In the genomic region with DNA sequence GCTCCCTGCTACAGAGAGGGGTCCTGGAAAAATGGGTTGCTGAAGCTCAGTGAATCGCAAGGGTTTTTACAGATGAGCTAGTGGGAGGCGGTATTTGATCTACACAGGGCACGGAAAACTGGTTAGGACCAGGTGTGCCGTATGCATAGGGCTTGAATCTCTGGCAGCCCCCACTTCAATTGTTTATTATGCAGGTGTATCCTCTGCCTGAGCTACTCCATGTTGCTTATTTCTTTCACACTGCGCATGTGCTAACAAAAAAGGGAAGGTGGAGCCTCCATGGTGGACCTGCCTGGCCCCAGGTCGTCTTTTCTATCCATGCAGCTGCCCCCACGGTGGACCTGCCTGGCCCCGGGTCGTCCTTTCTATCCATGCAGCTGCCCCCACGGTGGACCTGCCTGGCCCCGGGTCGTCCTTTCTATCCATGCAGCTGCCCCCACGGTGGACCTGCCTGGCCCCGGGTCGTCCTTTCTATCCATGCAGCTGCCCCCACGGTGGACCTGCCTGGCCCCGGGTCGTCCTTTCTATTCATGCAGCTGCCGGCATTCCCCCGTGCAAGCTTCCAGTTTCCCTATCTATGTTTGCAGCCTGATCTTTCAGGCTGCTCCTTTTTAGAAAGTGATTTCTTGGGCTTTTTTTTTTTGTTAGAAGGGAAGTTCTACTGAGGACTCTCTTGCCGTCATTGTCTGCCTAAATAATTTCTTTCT, we compare ENCODE assay signal across 8 cellular contexts. TPM values are rescaled to one million over a fixed set of nuclear protein-coding genes. Genes with fewer than 3 reads are reported as not detected.
DNase-seq lines count a peak whose midpoint lies in the region; ATAC-seq and TF ChIP-seq lines count a peak whose summit lies in the region.
"Not testable (repeated sequence)": the region's sequence is repeated elsewhere in the genome, so short reads cannot be mapped to it uniquely, and the experiment has no call there.

No MANE protein-coding gene starts in this region.

- CTCF ChIA-PET in CD8-positive, alpha-beta T cell (lab: Charles Lee), result interaction anchor here (0.7 to 4.1 kb wide), 3 partner anchors 9 to 16 kb away, joined by 3 to 21 read pairs (median 6); no protein-coding TSS in a partner anchor

- not testable (repeated sequence) for H3K4me1 Mint-ChIP-seq in CD8-positive, alpha-beta T cell (ENCODE audit: low read depth); IgD-negative memory B cell; dendritic cell treated with granulocyte-macrophage colony-stimulating factor and Interleukin-4, amounts not matched to agents 40 ng/mL and 50 ng/mL, for 4 days (ENCODE audit: low read depth); stimulated activated memory B cell treated with anti-CD40 and anti-IgM and Interleukin-4, amounts not matched to agents 10 μg/mL and 1 μg/mL and 100 μg/mL, for 72 hours
- peaks cover 11% of the 10 kb centered on the region for H3K4me1 Mint-ChIP-seq in T-helper 2 cell treated with Interferon-gamma antibody and Interleukin-4, amounts not matched to agents 5 μg/mL and 100 μg/mL, for 36 hours (ENCODE audit: low read depth)

- intact Hi-C loops in CD8-positive, alpha-beta T cell (cut with DNase I, micrococcal nuclease), result loop anchor here in 1 of 2 experiments (1.0 kb wide), 1 partner anchor 29 kb away; no protein-coding TSS in a partner anchor
- intact Hi-C loops in dendritic cell treated with granulocyte-macrophage colony-stimulating factor and Interleukin-4, amounts not matched to agents 40 ng/mL and 50 ng/mL, for 4 days (cut with micrococcal nuclease), result not testable (repeated sequence)

- H3K9me3 ChIP-seq in CD8-positive, alpha-beta T cell (ENCODE audit: low read length); mononuclear cell (ENCODE audit: low read depth, low read length): not testable (repeated sequence)

- not testable (repeated sequence) for H3K9me3 Mint-ChIP-seq in CD8-positive, alpha-beta T cell; IgD-negative memory B cell; T-helper 2 cell treated with Interferon-gamma antibody and Interleukin-4, amounts not matched to agents 5 μg/mL and 100 μg/mL, for 36 hours; dendritic cell treated with granulocyte-macrophage colony-stimulating factor and Interleukin-4, amounts not matched to agents 40 ng/mL and 50 ng/mL, for 4 days; stimulated activated memory B cell treated with anti-CD40 and anti-IgM and Interleukin-4, amounts not matched to agents 10 μg/mL and 1 μg/mL and 100 μg/mL, for 72 hours

- not testable (repeated sequence) for H3K4me1 ChIP-seq in CD8-positive, alpha-beta T cell (ENCODE audit: insufficient read depth, low read length); mononuclear cell (ENCODE audit: insufficient read depth, low read length)

- H3K27ac ChIP-seq in CD8-positive, alpha-beta T cell (ENCODE audit: low read depth, low read length), result not testable (repeated sequence)

- not testable (repeated sequence) for H3K36me3 ChIP-seq in CD8-positive, alpha-beta T cell (ENCODE audit: insufficient read depth, low read length)

- H3K27me3 ChIP-seq in CD8-positive, alpha-beta T cell (ENCODE audit: insufficient read depth, low read length); mononuclear cell (ENCODE audit: insufficient read depth, low read length): not testable (repeated sequence)

- DNase-seq in CD8-positive, alpha-beta T cell, result peak in 3 of 7 experiments; percentile 13 to 59 (median 14)
- DNase-seq in NCI-H69 (lab: John Stamatoyannopoulos, UW), result peak; percentile 62
- DNase-seq in T-helper 2 cell treated with Interferon-gamma antibody and Interleukin-4, amounts not matched to agents 5 μg/mL and 100 μg/mL, for 36 hours (ENCODE audit: low spot score), result not testable (repeated sequence)
- peak; percentile 2 for DNase-seq in activated T-cell treated with anti-CD3 and anti-CD28 coated beads for 4 hours

- ATAC-seq in CD8-positive, alpha-beta T cell, result peak; percentile 76
- peak; percentile 74 for ATAC-seq in stimulated activated memory B cell treated with anti-CD40 and anti-IgM and Interleukin-4, amounts not matched to agents 10 μg/mL and 1 μg/mL and 100 μg/mL, for 72 hours

- not testable (repeated sequence) for TF ChIP-seq CTCF in CD8-positive, alpha-beta T cell (IDR thresholded peaks at IDR 0.05)

- peak overlapping the region; percentile 35 for H3K4me3 ChIP-seq in CD8-positive, alpha-beta T cell (ENCODE audit: low read depth, low read length)
- H3K4me3 ChIP-seq in mononuclear cell (ENCODE audit: low read length), result peak overlapping the region; percentile 35

- peak overlapping the region; percentile 83 for H3K4me3 Mint-ChIP-seq in CD8-positive, alpha-beta T cell
- H3K4me3 Mint-ChIP-seq in IgD-negative memory B cell, result peak overlapping the region in 3 of 4 donors; percentile 44 to 89 (median 78)
- H3K4me3 Mint-ChIP-seq in T-helper 2 cell treated with Interferon-gamma antibody and Interleukin-4, amounts not matched to agents 5 μg/mL and 100 μg/mL, for 36 hours, result peak overlapping the region; percentile 61
- peak overlapping the region; percentile 20 for H3K4me3 Mint-ChIP-seq in dendritic cell treated with granulocyte-macrophage colony-stimulating factor and Interleukin-4, amounts not matched to agents 40 ng/mL and 50 ng/mL, for 4 days
- H3K4me3 Mint-ChIP-seq in stimulated activated memory B cell treated with anti-CD40 and anti-IgM and Interleukin-4, amounts not matched to agents 10 μg/mL and 1 μg/mL and 100 μg/mL, for 72 hours, result peak overlapping the region; percentile 76

- H3K27ac Mint-ChIP-seq in CD8-positive, alpha-beta T cell, result peak overlapping the region; percentile 78
- H3K27ac Mint-ChIP-seq in IgD-negative memory B cell, result peak overlapping the region in 1 of 3 donors; percentile 33
- H3K27ac Mint-ChIP-seq in T-helper 2 cell treated with Interferon-gamma antibody and Interleukin-4, amounts not matched to agents 5 μg/mL and 100 μg/mL, for 36 hours, result not testable (repeated sequence)
- peak overlapping the region; percentile 26 for H3K27ac Mint-ChIP-seq in dendritic cell treated with granulocyte-macrophage colony-stimulating factor and Interleukin-4, amounts not matched to agents 40 ng/mL and 50 ng/mL, for 4 days
- H3K27ac Mint-ChIP-seq in stimulated activated memory B cell treated with anti-CD40 and anti-IgM and Interleukin-4, amounts not matched to agents 10 μg/mL and 1 μg/mL and 100 μg/mL, for 72 hours, result peak overlapping the region; percentile 59

- POLR2A ChIA-PET in CD8-positive, alpha-beta T cell (lab: Charles Lee), result interaction anchor here (0.6 to 0.8 kb wide), 2 partner anchors 28 to 151 kb away, joined by 3 read pairs; a partner anchor contains a TSS

- H3K36me3 Mint-ChIP-seq in CD8-positive, alpha-beta T cell; IgD-negative memory B cell; T-helper 2 cell treated with Interferon-gamma antibody and Interleukin-4, amounts not matched to agents 5 μg/mL and 100 μg/mL, for 36 hours (ENCODE audit: low read depth); dendritic cell treated with granulocyte-macrophage colony-stimulating factor and Interleukin-4, amounts not matched to agents 40 ng/mL and 50 ng/mL, for 4 days (ENCODE audit: low read depth); stimulated activated memory B cell treated with anti-CD40 and anti-IgM and Interleukin-4, amounts not matched to agents 10 μg/mL and 1 μg/mL and 100 μg/mL, for 72 hours: not testable (repeated sequence)

- H3K27me3 Mint-ChIP-seq in CD8-positive, alpha-beta T cell (ENCODE audit: low read depth); IgD-negative memory B cell; T-helper 2 cell treated with Interferon-gamma antibody and Interleukin-4, amounts not matched to agents 5 μg/mL and 100 μg/mL, for 36 hours (ENCODE audit: low read depth); dendritic cell treated with granulocyte-macrophage colony-stimulating factor and Interleukin-4, amounts not matched to agents 40 ng/mL and 50 ng/mL, for 4 days; stimulated activated memory B cell treated with anti-CD40 and anti-IgM and Interleukin-4, amounts not matched to agents 10 μg/mL and 1 μg/mL and 100 μg/mL, for 72 hours: not testable (repeated sequence)

RNA-seq across cellular contexts. Expression of a gene that starts 27.7 kb away (rescaled TPM):
- total RNA-seq in CD8-positive, alpha-beta T cell, result not detected
- polyA plus RNA-seq in IgD-negative memory B cell, result not detected
- not detected for total RNA-seq in mononuclear cell

RNA-seq across cellular contexts. Expression of a gene that starts 29.8 kb away (rescaled TPM):
- total RNA-seq in CD8-positive, alpha-beta T cell, result 100 to 1,000 TPM; 121 to 129 TPM
- 17.2 TPM for polyA plus RNA-seq in IgD-negative memory B cell
- total RNA-seq in mononuclear cell, result 192 TPM

Comparison
In these comparisons a context has a peak if more than half of its experiments do, and no peak if none do; other contexts are left out.
1. H3K4me3 Mint-ChIP-seq: peak in every context shown above with its lines; median percentile 83 in CD8-positive, alpha-beta T cell; 78 in IgD-negative memory B cell; 76 in stimulated activated memory B cell treated with anti-CD40 and anti-IgM and Interleukin-4, amounts not matched to agents 10 μg/mL and 1 μg/mL and 100 μg/mL, for 72 hours; 61 in T-helper 2 cell treated with Interferon-gamma antibody and Interleukin-4, amounts not matched to agents 5 μg/mL and 100 μg/mL, for 36 hours; 20 in dendritic cell treated with granulocyte-macrophage colony-stimulating factor and Interleukin-4, amounts not matched to agents 40 ng/mL and 50 ng/mL, for 4 days.